ENCODE assay signal across 13 cellular contexts in the genomic region with DNA sequence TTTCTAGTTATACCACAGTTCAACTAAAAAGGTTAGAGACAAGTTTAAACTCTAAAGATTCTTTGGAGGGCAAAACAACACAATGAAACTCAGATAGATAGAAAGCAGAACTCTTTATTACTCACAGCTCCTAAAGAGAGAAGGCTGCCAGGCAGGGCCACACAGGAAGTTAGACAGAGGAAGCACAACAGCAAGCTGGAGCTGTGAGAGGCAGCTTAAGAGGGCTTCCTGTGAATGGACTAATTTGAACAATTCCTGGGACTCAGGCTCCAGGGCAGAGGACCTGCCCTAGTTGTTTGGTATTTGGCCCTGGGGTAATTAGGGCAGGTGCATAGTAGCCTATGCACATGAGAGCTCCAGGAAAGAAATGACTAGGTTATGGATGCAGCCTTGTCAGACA.
DNase-seq lines count a peak whose midpoint lies in the region; ATAC-seq, FAIRE-seq and TF ChIP-seq lines count a peak whose summit lies in the region.
"Had no signal": no experiment of that assay in that cellular context is flagged by ENCODE, and none has a peak within 500 bp of the region (broad histone marks: within the 10 kb centered on the region; RNA-seq: fewer than 3 reads in every experiment).

No MANE protein-coding gene starts in this region.

- no peaks in the 10 kb centered on the region for H3K9me1 ChIP-seq in endothelial cell of umbilical vein (replicated peaks; ENCODE audit: control insufficient read depth, extremely low read depth, insufficient read depth, low read length)

- POLR2A ChIA-PET in endothelial cell of umbilical vein (lab: Charles Lee): no interaction called here

- no peaks in the 10 kb centered on the region for H3K27me3 ChIP-seq in BLaER1 treated with 17β-estradiol and CSF1 and Interleukin-3, amounts not matched to agents 10 nM and 100 nM
- no peaks in the 10 kb centered on the region for H3K27me3 ChIP-seq in endothelial cell of umbilical vein (ENCODE audit: control insufficient read depth in 2 of 2, insufficient read depth in 2 of 2, low read length in 2 of 2)

- BruUV-seq in endothelial cell of umbilical vein (replicated peaks; lab: Mats Ljungman, UMichigan): no TSS peak

- H3K4me3 ChIP-seq in BLaER1 treated with 17β-estradiol and CSF1 and Interleukin-3, amounts not matched to agents 10 nM and 100 nM: no peak overlapping the region
- no peak overlapping the region for H3K4me3 ChIP-seq in endothelial cell of umbilical vein (replicated peaks in 1 of 3; ENCODE audit: insufficient read depth in 1 of 3, low read depth in 1 of 3, low read length in 3 of 3)

- H3K4me1 ChIP-seq in BLaER1 treated with 17β-estradiol and CSF1 and Interleukin-3, amounts not matched to agents 10 nM and 100 nM: peaks cover 31 to 67% (median 43%) of the 10 kb centered on the region in 10 experiments
- H3K4me1 ChIP-seq in endothelial cell of umbilical vein (ENCODE audit: control insufficient read depth, extremely low read depth, insufficient read depth, low read length): peaks cover 21% of the 10 kb centered on the region
- H3K4me1 ChIP-seq: parathyroid adenoma had no signal

- no peaks in the 10 kb centered on the region for H3K79me2 ChIP-seq in endothelial cell of umbilical vein (ENCODE audit: control insufficient read depth, insufficient read depth, low read length)
- H3K79me2 ChIP-seq: parathyroid adenoma had no signal

- peak; percentile 54 for FAIRE-seq in endothelial cell of umbilical vein (lab: Jason Lieb, UNC)

- intact Hi-C loops in endothelial cell of umbilical vein (cut with micrococcal nuclease): no loop called here

- CTCF ChIA-PET in endothelial cell of umbilical vein (lab: Charles Lee): interaction anchor here (1.0 to 2.3 kb wide), 7 partner anchors 9 to 61 kb away, joined by 3 to 10 read pairs (median 4); no protein-coding TSS in a partner anchor

- peak; percentile 73 for ATAC-seq in GM18870 (IDR thresholded peaks at IDR 0.05; ENCODE audit: unreplicated experiment)
- peak; percentile 50 for ATAC-seq in HG03521 (IDR thresholded peaks at IDR 0.05; ENCODE audit: unreplicated experiment)

- dilution Hi-C loops in endothelial cell of umbilical vein (cut with MboI; ENCODE audit: extremely low pct_ligation_motif_present, low sequenced_read_pairs): no loop called here

- 0 out of 22 replicates have a peak, but pooled peaks cover 0 to 3% (median 0%) of the 10 kb centered on the region in 11 experiments for H3K9me3 ChIP-seq in BLaER1 treated with 17β-estradiol and CSF1 and Interleukin-3, amounts not matched to agents 10 nM and 100 nM (replicated peaks in 1 of 11)
- no peaks in the 10 kb centered on the region for H3K9me3 ChIP-seq in endothelial cell of umbilical vein (replicated peaks; ENCODE audit: control insufficient read depth, insufficient read depth, low read length)

- no peak for TF ChIP-seq CTCF in endothelial cell of umbilical vein (IDR thresholded peaks at IDR 0.05; ENCODE audit: extremely low read depth in 1 of 2, insufficient read depth in 1 of 2, low read depth in 1 of 2, low read length in 2 of 2)

- peak overlapping the region in 4 of 11 experiments; percentile 15 to 51 (median 36); a peak in 3 of 22 replicates for H3K9ac ChIP-seq in BLaER1 treated with 17β-estradiol and CSF1 and Interleukin-3, amounts not matched to agents 10 nM and 100 nM
- H3K9ac ChIP-seq in endothelial cell of umbilical vein (replicated peaks; ENCODE audit: extremely low read depth, insufficient read depth, low read length): no peak overlapping the region
- H3K9ac ChIP-seq: KMS-11, parathyroid adenoma had no signal

- peak overlapping the region; percentile 22 to 83 (median 46); a peak in 21 of 22 replicates for H3K4me2 ChIP-seq in BLaER1 treated with 17β-estradiol and CSF1 and Interleukin-3, amounts not matched to agents 10 nM and 100 nM
- peak overlapping the region; percentile 28 for H3K4me2 ChIP-seq in endothelial cell of umbilical vein (ENCODE audit: insufficient read depth, low read length)
- H3K4me2 ChIP-seq: KMS-11 had no signal

- H2AFZ ChIP-seq in endothelial cell of umbilical vein (ENCODE audit: low read depth, low read length): peak overlapping the region; percentile 71
- H2AFZ ChIP-seq: parathyroid adenoma had no signal

- DNase-seq in endothelial cell of umbilical vein (ENCODE audit: low read depth, low spot score) (peak; percentile 59), EL (no peak), AG20443 (ENCODE audit: low spot score) (no peak), NCI-H2171 treated with DMSO at 0.1 percent for 48 hours (lab: John Stamatoyannopoulos, UW) (no peak)
- no peak for DNase-seq in activated CD8-positive, alpha-beta memory T cell treated with anti-CD3 and anti-CD28 coated beads for 24 hours
- DNase-seq: activated CD8-positive, alpha-beta memory T cell treated with anti-CD3 and anti-CD28 coated beads, Interleukin-2, amount 50 U/mL, for 48 hours; DMS53; GOT3 had no signal

- peak overlapping the region in 9 of 11 experiments; percentile 14 to 74 (median 63); a peak in 15 of 22 replicates for H3K27ac ChIP-seq in BLaER1 treated with 17β-estradiol and CSF1 and Interleukin-3, amounts not matched to agents 10 nM and 100 nM
- H3K27ac ChIP-seq in endothelial cell of umbilical vein (ENCODE audit: insufficient read depth, low read depth, low read length): no peak overlapping the region
- H3K27ac ChIP-seq: KMS-11, parathyroid adenoma had no signal

- H4K20me1 ChIP-seq in BLaER1 treated with 17β-estradiol and CSF1 and Interleukin-3, amounts not matched to agents 10 nM and 100 nM: no peaks in the 10 kb centered on the region
- H4K20me1 ChIP-seq in endothelial cell of umbilical vein (replicated peaks; ENCODE audit: control insufficient read depth, extremely low read depth, insufficient read depth, low read length): no peaks in the 10 kb centered on the region

- TF ChIP-seq POLR2A in endothelial cell of umbilical vein (IDR thresholded peaks at IDR 0.05; ENCODE audit: low read depth, low read length): no peak

- H3K36me3 ChIP-seq in BLaER1 treated with 17β-estradiol and CSF1 and Interleukin-3, amounts not matched to agents 10 nM and 100 nM: no peaks in the 10 kb centered on the region
- H3K36me3 ChIP-seq in endothelial cell of umbilical vein (ENCODE audit: control insufficient read depth in 2 of 2, extremely low read depth in 1 of 2, insufficient read depth in 2 of 2, low read length in 2 of 2): no peaks in the 10 kb centered on the region

TF ChIP-seq in endothelial cell of umbilical vein, 7 proteins besides CTCF, POLR2A, EP300 and RAD21:
- TF ChIP-seq JUN (IDR thresholded peaks at IDR 0.05; ENCODE audit: borderline replicate concordance, insufficient read depth, insufficient read length, low read depth) (no peak), FOS (IDR thresholded peaks at IDR 0.05; ENCODE audit: borderline replicate concordance, insufficient read depth, low read length) (no peak), POLR2AphosphoS5 (IDR thresholded peaks at IDR 0.05; ENCODE audit: insufficient read depth, low read depth, low read length) (no peak), EZH2 (IDR thresholded peaks at IDR 0.05; ENCODE audit: borderline replicate concordance, low read depth, low read length, severe bottlenecking) (no peak), MYC (IDR thresholded peaks at IDR 0.05; ENCODE audit: low read depth, low read length) (no peak), GATA2 (IDR thresholded peaks at IDR 0.05; ENCODE audit: insufficient read depth, insufficient read length, low read depth, low read length) (no peak)
- TF ChIP-seq, protein P1, sequence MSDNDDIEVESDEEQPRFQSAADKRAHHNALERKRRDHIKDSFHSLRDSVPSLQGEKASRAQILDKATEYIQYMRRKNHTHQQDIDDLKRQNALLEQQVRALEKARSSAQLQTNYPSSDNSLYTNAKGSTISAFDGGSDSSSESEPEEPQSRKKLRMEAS (IDR thresholded peaks at IDR 0.05; ENCODE audit: insufficient read depth, insufficient read length): no peak
